In genomic region chr2:208025814-208026184, GRCh38 we compare ENCODE assay signal across 1 cellular context.
TF ChIP-seq lines count a peak whose summit lies in the region.

No MANE protein-coding gene starts in this region.

TF ChIP-seq in HepG2, 621 proteins besides CTCF, POLR2A, EP300 and RAD21 (continued from another document):
- TF ChIP-seq THAP9 (CRISPR knock-in tag; IDR thresholded peaks at IDR 0.05; ENCODE audit: borderline replicate concordance) (no peak), SOX13 (IDR thresholded peaks at IDR 0.05) (no peak), SOX13 (CRISPR knock-in tag; conservative IDR thresholded peaks at IDR 0.05 in 1 of 2, IDR thresholded peaks at IDR 0.05 in 1 of 2) (0 out of 4 replicates have a peak, but pooled peaks of 1 of the 2 experiments have one; percentile 11), ZNF317 (CRISPR knock-in tag; IDR thresholded peaks at IDR 0.05) (no peak), ZNF33A (CRISPR knock-in tag; IDR thresholded peaks at IDR 0.05; ENCODE audit: borderline replicate concordance) (no peak; the same call in 1 of the 2 replicates), ZBTB49 (CRISPR knock-in tag; IDR thresholded peaks at IDR 0.05; ENCODE audit: borderline replicate concordance) (no peak), POLR2AphosphoS5 (IDR thresholded peaks at IDR 0.05; ENCODE audit: low read depth, low read length) (no peak), ZNF761 (CRISPR knock-in tag; conservative IDR thresholded peaks at IDR 0.05) (no peak; the same call in 1 of the 2 replicates), ZNF383 (CRISPR knock-in tag; IDR thresholded peaks at IDR 0.05; ENCODE audit: borderline replicate concordance) (0 out of 2 replicates have a peak, but pooled peaks have one; percentile 9), NAIF1 (CRISPR knock-in tag; IDR thresholded peaks at IDR 0.05; ENCODE audit: borderline replicate concordance) (0 out of 2 replicates have a peak, but pooled peaks have one; percentile 6), ZBTB38 (CRISPR knock-in tag; IDR thresholded peaks at IDR 0.05) (peak; percentile 91), ZNF569 (CRISPR knock-in tag; IDR thresholded peaks at IDR 0.05; ENCODE audit: borderline replicate concordance) (no peak), ZNF460 (CRISPR knock-in tag; IDR thresholded peaks at IDR 0.05; ENCODE audit: borderline replicate concordance) (no peak), PAX8 (CRISPR knock-in tag; IDR thresholded peaks at IDR 0.05; ENCODE audit: borderline replicate concordance) (no peak), FOXA1 (IDR thresholded peaks at IDR 0.05) (no peak), FOXA1 (CRISPR knock-in tag; IDR thresholded peaks at IDR 0.05) (no peak)
